ENCODE assay signal across 2 cellular contexts in genomic region chr6:107871512-107871911, GRCh38. TPM values are rescaled to one million over a fixed set of nuclear protein-coding genes. Genes with fewer than 3 reads are reported as not detected.
"Had no signal": no experiment of that assay in that cellular context is flagged by ENCODE, and none has a peak within 500 bp of the region (broad histone marks: within the 10 kb centered on the region; RNA-seq: fewer than 3 reads in every experiment).

No MANE protein-coding gene starts in this region.

RNA-seq across cellular contexts. Expression of gene SCML4, which starts 47.4 kb away (rescaled TPM):
- total RNA-seq: mesothelial cell of epicardium, myocyte had no signal
